In genomic region chr12:27130859-27131258, GRCh38 we compare ENCODE assay signal across 19 cellular contexts. TPM values are rescaled to one million over a fixed set of nuclear protein-coding genes. Genes with fewer than 3 reads are reported as not detected.
"Had no signal": no experiment of that assay in that cellular context is flagged by ENCODE, and none has a peak within 500 bp of the region (broad histone marks: within the 10 kb centered on the region; RNA-seq: fewer than 3 reads in every experiment).

No MANE protein-coding gene starts in this region.

RNA-seq across cellular contexts. Expression of gene C12orf71, which starts 48.5 kb away (rescaled TPM):
- total RNA-seq: naive thymus-derived CD8-positive, alpha-beta T cell; natural killer cell treated with Interleukin-12 subunit alpha and Interleukin-12 subunit beta and Interleukin-15 and Interleukin-18, amount 100 ng/mL, for 72 hours; neural crest cell; omental fat pad; osteocyte; pancreas; posterior vena cava; prostate gland; pulmonary artery endothelial cell; right atrium auricular region; sciatic nerve; smooth muscle cell; spleen; suprapubic skin; transverse colon; upper lobe of right lung; urinary bladder; uterus had no signal
- polyA plus RNA-seq: naive thymus-derived CD8-positive, alpha-beta T cell; pancreas; smooth muscle cell; spleen; thymus; urinary bladder had no signal
